ENCODE assay signal across 18 cellular contexts in the genomic region with DNA sequence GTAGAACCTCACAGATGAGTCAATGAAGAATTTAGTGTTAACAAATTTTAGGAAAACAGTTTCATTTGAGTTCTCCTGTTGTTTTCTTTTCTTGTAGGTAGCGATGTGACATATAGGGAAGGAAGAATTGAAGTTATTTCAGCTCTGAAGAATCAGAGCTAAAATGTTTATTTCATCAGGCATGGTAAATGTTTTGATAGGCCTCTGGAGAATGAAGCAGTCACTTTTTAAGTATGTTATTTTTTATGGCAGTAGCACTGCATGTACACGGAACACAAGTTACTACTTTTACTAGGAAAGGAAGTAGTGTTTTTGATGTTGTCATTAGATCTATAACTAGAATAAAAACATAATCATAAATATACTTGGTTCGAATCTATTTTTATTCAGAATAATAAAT.
DNase-seq lines count a peak whose midpoint lies in the region; FAIRE-seq and TF ChIP-seq lines count a peak whose summit lies in the region.
"Had no signal": no experiment of that assay in that cellular context is flagged by ENCODE, and none has a peak within 500 bp of the region (broad histone marks: within the 10 kb centered on the region; RNA-seq: fewer than 3 reads in every experiment).

No MANE protein-coding gene starts in this region.

- H3K9ac ChIP-seq in adipocyte (ENCODE audit: low read length): no peak overlapping the region

- no peak for TF ChIP-seq POLR2A in GM12892 (IDR thresholded peaks at IDR 0.05; ENCODE audit: low read depth, low read length)

- no peak overlapping the region for H3K4me3 ChIP-seq in adipocyte (ENCODE audit: low read length)
- no peak overlapping the region for H3K4me3 ChIP-seq in tibial artery
- H3K4me3 ChIP-seq: HAP-1, PC-9, SJSA1 had no signal

- intact Hi-C loops in tibial artery (cut with DNase I; ENCODE audit: low total_unique reads): no loop called here

- TF ChIP-seq CTCF in tibial artery (IDR thresholded peaks at IDR 0.05): no peak

- H3K4me1 ChIP-seq in adipocyte (ENCODE audit: control insufficient read depth, insufficient read depth, low read length) (peaks cover 9% of the 10 kb centered on the region), tibial artery (peaks cover 0 to 43% (median 7%) of the 10 kb centered on the region in 4 donors)
- H3K4me1 ChIP-seq: SJSA1 had no signal

- H3K9me3 ChIP-seq in adipocyte (ENCODE audit: control insufficient read depth, low read length) (no peaks in the 10 kb centered on the region), tibial artery (no peaks in the 10 kb centered on the region)
- H3K9me3 ChIP-seq: HAP-1, SJSA1 had no signal

- peak overlapping the region; percentile 8 to 52 for H3K27ac ChIP-seq in tibial artery
- H3K27ac ChIP-seq: C4-2B, HL-60, PC-9, SJSA1 had no signal

- FAIRE-seq in G401.6 (lab: Jason Lieb, UNC) (peak; percentile 36), GM12892 (lab: Jason Lieb, UNC) (no peak)
- FAIRE-seq: GM19239 had no signal

- no peaks in the 10 kb centered on the region for H3K27me3 ChIP-seq in adipocyte (replicated peaks; ENCODE audit: control insufficient read depth, insufficient read depth, low read length)
- H3K27me3 ChIP-seq in tibial artery: no peaks in the 10 kb centered on the region
- H3K27me3 ChIP-seq: SJSA1 had no signal

- H3K36me3 ChIP-seq in adipocyte (ENCODE audit: control insufficient read depth, insufficient read depth, low read length, severe bottlenecking): no peaks in the 10 kb centered on the region
- no peaks in the 10 kb centered on the region for H3K36me3 ChIP-seq in tibial artery
- H3K36me3 ChIP-seq: HAP-1, SJSA1 had no signal

- DNase-seq in adipocyte (ENCODE audit: low read depth) (peak; percentile 29), kidney glomerular epithelial cell (lab: John Stamatoyannopoulos, UW) (peak; percentile 77), tibial artery (no peak), GM12892 (ENCODE audit: insufficient read length) (no peak), superior temporal gyrus (ENCODE audit: extremely low spot score) (no peak), amygdala (lab: John Stamatoyannopoulos, UW) (no peak)
- DNase-seq: KBM-7, NCI-H1048, NCI-H1436 treated with DMSO at 0.1 percent for 48 hours, NCI-H2081, NCI-H510A, PC-9 had no signal

Comparison
In these comparisons a context has a peak if more than half of its experiments do, and no peak if none do; other contexts are left out.
1. DNase-seq: peak in adipocyte (single experiment) and kidney glomerular epithelial cell (single experiment); none in tibial artery (0 of 2), GM12892 (single experiment), superior temporal gyrus (single experiment) and amygdala (0 of 56).